Comparison of ENCODE assay signal across 2 cellular contexts in genomic region chr3:27521179-27521871, GRCh38.
TF ChIP-seq lines count a peak whose summit lies in the region.

No MANE protein-coding gene starts in this region.

TF ChIP-seq in K562, 482 proteins besides CTCF, POLR2A, EP300 and RAD21 (continued from another document):
- no peak for TF ChIP-seq ZNF407 (IDR thresholded peaks at IDR 0.05; ENCODE audit: low read depth)

TF ChIP-seq in HepG2, 621 proteins besides CTCF, POLR2A, EP300 and RAD21 (continued from another document and continues in another):
- 0 out of 2 replicates have a peak, but pooled peaks have one; percentile 15 for TF ChIP-seq PRDM10 (CRISPR knock-in tag; IDR thresholded peaks at IDR 0.05; ENCODE audit: low read depth)
- TF ChIP-seq ZBTB43 (CRISPR knock-in tag; conservative IDR thresholded peaks at IDR 0.05) = no peak
- TF ChIP-seq SOX5 (CRISPR knock-in tag; IDR thresholded peaks at IDR 0.05; ENCODE audit: borderline replicate concordance) = peak; percentile 46; the same call in 1 of the 2 replicates
- TF ChIP-seq RXRA (CRISPR knock-in tag; IDR thresholded peaks at IDR 0.05) = peak; percentile 92; the same call in 1 of the 2 replicates
- peak; percentile 98 for TF ChIP-seq THRA (CRISPR knock-in tag; IDR thresholded peaks at IDR 0.05; ENCODE audit: borderline replicate concordance)
- peak; percentile 39; the same call in 1 of the 2 replicates for TF ChIP-seq DNMT3B (CRISPR knock-in tag; conservative IDR thresholded peaks at IDR 0.05)
- peak; percentile 67; the same call in 1 of the 2 replicates for TF ChIP-seq TFE3 (CRISPR knock-in tag; IDR thresholded peaks at IDR 0.05)
- no peak for TF ChIP-seq SAFB2 (CRISPR knock-in tag; IDR thresholded peaks at IDR 0.05; ENCODE audit: borderline replicate concordance, low read depth)
- 0 out of 2 replicates have a peak, but pooled peaks have one; percentile 14 for TF ChIP-seq FOXK1 (CRISPR knock-in tag; IDR thresholded peaks at IDR 0.05; ENCODE audit: borderline replicate concordance, low read depth)
- peak; percentile 80; the same call in 1 of the 2 replicates for TF ChIP-seq ZBTB20 (CRISPR knock-in tag; IDR thresholded peaks at IDR 0.05; ENCODE audit: borderline replicate concordance, low read depth)
- no peak for TF ChIP-seq TGIF2 (CRISPR knock-in tag; IDR thresholded peaks at IDR 0.05)
- no peak for TF ChIP-seq SNAPC4 (CRISPR knock-in tag; IDR thresholded peaks at IDR 0.05)
- peak; percentile 45; the same call in 1 of the 2 replicates for TF ChIP-seq MEIS1 (CRISPR knock-in tag; IDR thresholded peaks at IDR 0.05; ENCODE audit: borderline replicate concordance)
- TF ChIP-seq ZNF644 (CRISPR knock-in tag; IDR thresholded peaks at IDR 0.05; ENCODE audit: low read depth) = peak; percentile 96
- peak; percentile 39; the same call in 1 of the 2 replicates for TF ChIP-seq PAXIP1 (CRISPR knock-in tag; conservative IDR thresholded peaks at IDR 0.05)
- peak; percentile 45; the same call in 1 of the 2 replicates for TF ChIP-seq IRF2 (CRISPR knock-in tag; IDR thresholded peaks at IDR 0.05)
- TF ChIP-seq MLX (CRISPR knock-in tag; IDR thresholded peaks at IDR 0.05) = no peak
- peak; percentile 72 for TF ChIP-seq SAP130 (CRISPR knock-in tag; IDR thresholded peaks at IDR 0.05; ENCODE audit: low read depth)
- no peak for TF ChIP-seq IKZF4 (CRISPR knock-in tag; IDR thresholded peaks at IDR 0.05; ENCODE audit: borderline replicate concordance, low read depth, not compliant biosample characterization)
- TF ChIP-seq ZNF878 (CRISPR knock-in tag; IDR thresholded peaks at IDR 0.05) = peak; percentile 37; the same call in 1 of the 2 replicates
- TF ChIP-seq ZGPAT (CRISPR knock-in tag; IDR thresholded peaks at IDR 0.05) = peak; percentile 66; the same call in 1 of the 2 replicates
- peak; percentile 70 for TF ChIP-seq FOXA3 (CRISPR knock-in tag; IDR thresholded peaks at IDR 0.05)
- TF ChIP-seq ELF3 (CRISPR knock-in tag; IDR thresholded peaks at IDR 0.05) = peak; percentile 3; the same call in 1 of the 2 replicates
- TF ChIP-seq AHDC1 (CRISPR knock-in tag; IDR thresholded peaks at IDR 0.05; ENCODE audit: borderline replicate concordance) = peak; percentile 74; the same call in 1 of the 2 replicates
